18 cellular contexts compared by ENCODE assay signal in the genomic region with DNA sequence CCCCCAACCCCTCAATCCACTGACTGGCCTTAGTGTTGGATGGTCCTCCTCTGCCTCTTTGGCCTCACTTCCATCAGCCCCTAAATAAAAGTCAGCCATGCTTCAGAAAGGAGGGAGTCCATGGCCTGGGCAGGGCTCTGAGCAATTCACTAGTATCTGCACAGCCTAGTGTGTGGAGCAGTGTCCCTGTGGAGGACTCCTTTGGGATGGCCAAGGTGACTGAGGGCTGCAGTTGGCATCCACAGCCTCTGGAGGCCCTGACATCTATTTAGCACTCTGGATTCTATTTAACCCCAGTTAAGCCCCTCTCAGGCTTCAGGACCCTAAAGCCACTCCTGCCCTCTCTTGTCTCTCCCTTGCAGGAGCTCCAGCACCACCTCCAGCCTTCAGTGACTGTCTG. TPM values are rescaled to one million over a fixed set of nuclear protein-coding genes. Genes with fewer than 3 reads are reported as not detected.
DNase-seq lines count a peak whose midpoint lies in the region; ATAC-seq lines count a peak whose summit lies in the region.
"Had no signal": no experiment of that assay in that cellular context is flagged by ENCODE, and none has a peak within 500 bp of the region (broad histone marks: within the 10 kb centered on the region; RNA-seq: fewer than 3 reads in every experiment).

No MANE protein-coding gene starts in this region.

- H3K27ac Mint-ChIP-seq in activated T-cell treated with anti-CD3 and anti-CD28 coated beads, Interleukin-2, amount 50 U/mL, for 72 hours: peak overlapping the region; percentile 93
- H3K27ac Mint-ChIP-seq in activated T-cell treated with anti-CD3 and anti-CD28 coated beads, Interleukin-2, amount 50 U/mL, for 24 hours: no peak overlapping the region
- H3K27ac Mint-ChIP-seq in activated T-helper 17 cell treated with anti-CD3 and anti-CD28 coated beads, Interleukin-2, amount 50 U/mL, for 72 hours: peak overlapping the region; percentile 92
- H3K27ac Mint-ChIP-seq: CD8-positive, alpha-beta T cell; HFFc6 had no signal

- H3K27me3 Mint-ChIP-seq in activated T-cell treated with anti-CD3 and anti-CD28 coated beads, Interleukin-2, amount 50 U/mL, for 72 hours (ENCODE audit: low read depth): no peaks in the 10 kb centered on the region
- H3K27me3 Mint-ChIP-seq in activated T-cell treated with anti-CD3 and anti-CD28 coated beads, Interleukin-2, amount 50 U/mL, for 24 hours: no peaks in the 10 kb centered on the region
- no peaks in the 10 kb centered on the region for H3K27me3 Mint-ChIP-seq in activated T-helper 17 cell treated with anti-CD3 and anti-CD28 coated beads, Interleukin-2, amount 50 U/mL, for 72 hours

- H3K4me3 Mint-ChIP-seq in activated T-cell treated with anti-CD3 and anti-CD28 coated beads, Interleukin-2, amount 50 U/mL, for 72 hours: peak overlapping the region; percentile 14 to 74
- H3K4me3 Mint-ChIP-seq in activated T-cell treated with anti-CD3 and anti-CD28 coated beads, Interleukin-2, amount 50 U/mL, for 24 hours: no peak overlapping the region
- peak overlapping the region; percentile 69 for H3K4me3 Mint-ChIP-seq in activated T-helper 17 cell treated with anti-CD3 and anti-CD28 coated beads, Interleukin-2, amount 50 U/mL, for 72 hours
- H3K4me3 Mint-ChIP-seq: CD8-positive, alpha-beta T cell; HFFc6 had no signal

- no peak for ATAC-seq in activated T-cell treated with anti-CD3 and anti-CD28 coated beads, Interleukin-2, amount 50 U/mL, for 72 hours (replicated peaks in 1 of 2)
- ATAC-seq in activated T-helper 17 cell treated with anti-CD3 and anti-CD28 coated beads, Interleukin-2, amount 50 U/mL, for 72 hours (replicated peaks): no peak
- no peak for ATAC-seq in HG02852 (IDR thresholded peaks at IDR 0.05; ENCODE audit: unreplicated experiment)
- no peak for ATAC-seq in GM19452 (IDR thresholded peaks at IDR 0.05; ENCODE audit: unreplicated experiment)
- ATAC-seq: A549; CD8-positive, alpha-beta T cell; HepG2 had no signal

- peaks cover 38% of the 10 kb centered on the region for H3K4me1 Mint-ChIP-seq in activated T-cell treated with anti-CD3 and anti-CD28 coated beads, Interleukin-2, amount 50 U/mL, for 72 hours (ENCODE audit: low read depth)
- peaks cover 32% of the 10 kb centered on the region for H3K4me1 Mint-ChIP-seq in activated T-cell treated with anti-CD3 and anti-CD28 coated beads, Interleukin-2, amount 50 U/mL, for 24 hours (ENCODE audit: low read depth)
- peaks cover 27% of the 10 kb centered on the region for H3K4me1 Mint-ChIP-seq in activated T-helper 17 cell treated with anti-CD3 and anti-CD28 coated beads, Interleukin-2, amount 50 U/mL, for 72 hours

- H3K9me3 Mint-ChIP-seq in activated T-cell treated with anti-CD3 and anti-CD28 coated beads, Interleukin-2, amount 50 U/mL, for 72 hours: no peaks in the 10 kb centered on the region
- H3K9me3 Mint-ChIP-seq in activated T-cell treated with anti-CD3 and anti-CD28 coated beads, Interleukin-2, amount 50 U/mL, for 24 hours: no peaks in the 10 kb centered on the region
- no peaks in the 10 kb centered on the region for H3K9me3 Mint-ChIP-seq in activated T-helper 17 cell treated with anti-CD3 and anti-CD28 coated beads, Interleukin-2, amount 50 U/mL, for 72 hours
- H3K9me3 Mint-ChIP-seq: CD8-positive, alpha-beta T cell; HFFc6 had no signal

- DNase-seq in activated T-cell treated with anti-CD3 and anti-CD28 coated beads, Interleukin-2, amount 50 U/mL, for 72 hours: no peak
- no peak for DNase-seq in activated T-cell treated with anti-CD3 and anti-CD28 coated beads, Interleukin-2, amount 50 U/mL, for 24 hours
- DNase-seq in mesenteric fat pad (ENCODE audit: low spot score): peak; percentile 73
- DNase-seq in activated effector memory CD4-positive, alpha-beta T cell treated with Interleukin-2 at 50 U/mL for 16 hours: no peak
- DNase-seq: BE2C; CD8-positive, alpha-beta T cell; COR-L47; DMS153; DMS79 treated with DMSO at 0.1 percent for 48 hours; EL; HCEC 1CT; HFFc6 had no signal

- peaks cover 9 to 14% of the 10 kb centered on the region in 2 donors for H3K36me3 Mint-ChIP-seq in activated T-cell treated with anti-CD3 and anti-CD28 coated beads, Interleukin-2, amount 50 U/mL, for 72 hours (ENCODE audit: insufficient read depth in 2 of 2)
- peaks cover 40% of the 10 kb centered on the region for H3K36me3 Mint-ChIP-seq in activated T-cell treated with anti-CD3 and anti-CD28 coated beads, Interleukin-2, amount 50 U/mL, for 24 hours (ENCODE audit: low read depth)
- peaks cover 91% of the 10 kb centered on the region for H3K36me3 Mint-ChIP-seq in activated T-helper 17 cell treated with anti-CD3 and anti-CD28 coated beads, Interleukin-2, amount 50 U/mL, for 72 hours (ENCODE audit: low read depth)
- H3K36me3 Mint-ChIP-seq: CD8-positive, alpha-beta T cell had no signal

RNA-seq across cellular contexts. Expression of a gene that starts 3.6 kb away (rescaled TPM):
- under 1 TPM in 1 of 2 donors, not detected in 1; 0.25 TPM for total RNA-seq in activated T-cell treated with anti-CD3 and anti-CD28 coated beads, Interleukin-2, amount 50 U/mL, for 72 hours
- total RNA-seq in activated T-helper 17 cell treated with anti-CD3 and anti-CD28 coated beads, Interleukin-2, amount 50 U/mL, for 72 hours: not detected
- not detected for total RNA-seq in mesenteric fat pad
- total RNA-seq: CD8-positive, alpha-beta T cell; H1; HepG2; HFFc6 had no signal

RNA-seq across cellular contexts. Expression of a gene that starts 10.3 kb away (rescaled TPM):
- total RNA-seq in activated T-cell treated with anti-CD3 and anti-CD28 coated beads, Interleukin-2, amount 50 U/mL, for 72 hours: 1 to 10 TPM; 2.1 to 4.4 TPM
- 1 to 10 TPM; 3.9 to 5.6 TPM for total RNA-seq in activated T-helper 17 cell treated with anti-CD3 and anti-CD28 coated beads, Interleukin-2, amount 50 U/mL, for 72 hours
- not detected for total RNA-seq in mesenteric fat pad
- total RNA-seq: HepG2, HFFc6 had no signal

RNA-seq across cellular contexts. Expression of a gene that starts 18.3 kb away (rescaled TPM):
- total RNA-seq in activated T-cell treated with anti-CD3 and anti-CD28 coated beads, Interleukin-2, amount 50 U/mL, for 72 hours: 10 to 100 TPM in 1 of 2 donors, 1 to 10 TPM in 1; 1.8 to 10.3 TPM
- 10 to 100 TPM; 39.5 to 55.2 TPM for total RNA-seq in activated T-helper 17 cell treated with anti-CD3 and anti-CD28 coated beads, Interleukin-2, amount 50 U/mL, for 72 hours
- 0.10 TPM for total RNA-seq in mesenteric fat pad
- total RNA-seq: HFFc6 had no signal

RNA-seq across cellular contexts. Expression of a gene that starts 44.7 kb away (rescaled TPM):
- total RNA-seq in activated T-cell treated with anti-CD3 and anti-CD28 coated beads, Interleukin-2, amount 50 U/mL, for 72 hours: under 1 TPM; 0.19 to 0.88 TPM
- 1 to 10 TPM; 1.3 to 4.0 TPM for total RNA-seq in activated T-helper 17 cell treated with anti-CD3 and anti-CD28 coated beads, Interleukin-2, amount 50 U/mL, for 72 hours
- total RNA-seq in mesenteric fat pad: not detected
- total RNA-seq: H1, HFFc6 had no signal

RNA-seq across cellular contexts. Expression of a gene that starts 59.4 kb away (rescaled TPM):
- 10 to 100 TPM; 40.5 to 41.5 TPM for total RNA-seq in activated T-cell treated with anti-CD3 and anti-CD28 coated beads, Interleukin-2, amount 50 U/mL, for 72 hours
- total RNA-seq in activated T-helper 17 cell treated with anti-CD3 and anti-CD28 coated beads, Interleukin-2, amount 50 U/mL, for 72 hours: 10 to 100 TPM; 26.6 to 33.0 TPM
- 14.8 TPM for total RNA-seq in mesenteric fat pad
